Comparison of ENCODE assay signal across 1 cellular context in the genomic region with DNA sequence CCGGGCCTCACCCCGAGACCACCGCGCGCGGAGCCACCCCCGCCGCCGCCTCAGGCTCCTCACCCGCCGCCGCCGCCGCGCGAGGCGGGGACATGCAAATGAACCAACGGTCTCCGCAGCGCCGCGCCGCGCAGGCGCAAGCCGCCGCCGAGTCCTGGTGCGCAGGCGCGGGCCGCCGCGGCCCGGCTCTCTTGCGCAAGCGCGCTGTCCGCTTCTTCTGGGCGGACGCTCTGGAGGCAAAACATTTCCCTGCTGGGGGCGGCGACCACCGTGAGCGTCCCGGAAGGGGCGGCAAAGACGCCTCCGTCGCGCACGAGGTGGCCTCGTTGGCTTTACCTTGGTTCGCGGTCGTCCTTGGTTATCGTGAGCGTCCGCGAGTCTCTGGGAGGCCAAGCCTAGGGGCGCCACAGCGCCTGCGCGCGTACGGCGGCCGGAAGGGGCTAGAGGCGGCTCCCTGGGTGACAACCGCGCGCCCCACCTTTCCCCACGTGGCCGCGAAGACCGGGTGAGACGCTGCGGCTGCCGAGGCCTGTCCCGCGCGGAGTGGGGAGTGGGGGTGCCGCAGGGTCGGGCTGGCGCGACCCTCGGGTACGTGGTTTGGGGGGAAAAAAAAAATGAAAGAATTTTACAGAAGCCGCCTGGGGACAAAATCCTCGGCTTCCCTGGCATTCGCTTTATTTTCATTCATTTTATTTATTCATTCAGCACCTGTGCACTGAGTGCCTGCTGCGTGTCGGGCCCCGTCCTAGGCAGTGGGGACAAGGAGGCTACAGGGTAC.
TF ChIP-seq lines count a peak whose summit lies in the region.

A gene (plus strand): TSS at position 178 of the 778 bp plus-strand sequence. CDS start 607 bp downstream, outside the sequence.
A gene (minus strand): TSS at position 92 of the 778 bp plus-strand sequence. CDS start 2,446 bp downstream, outside the sequence.

TF ChIP-seq in Ishikawa, 13 proteins besides CTCF, POLR2A, EP300 and RAD21 (continued from another document):
- TF ChIP-seq, protein P1, sequence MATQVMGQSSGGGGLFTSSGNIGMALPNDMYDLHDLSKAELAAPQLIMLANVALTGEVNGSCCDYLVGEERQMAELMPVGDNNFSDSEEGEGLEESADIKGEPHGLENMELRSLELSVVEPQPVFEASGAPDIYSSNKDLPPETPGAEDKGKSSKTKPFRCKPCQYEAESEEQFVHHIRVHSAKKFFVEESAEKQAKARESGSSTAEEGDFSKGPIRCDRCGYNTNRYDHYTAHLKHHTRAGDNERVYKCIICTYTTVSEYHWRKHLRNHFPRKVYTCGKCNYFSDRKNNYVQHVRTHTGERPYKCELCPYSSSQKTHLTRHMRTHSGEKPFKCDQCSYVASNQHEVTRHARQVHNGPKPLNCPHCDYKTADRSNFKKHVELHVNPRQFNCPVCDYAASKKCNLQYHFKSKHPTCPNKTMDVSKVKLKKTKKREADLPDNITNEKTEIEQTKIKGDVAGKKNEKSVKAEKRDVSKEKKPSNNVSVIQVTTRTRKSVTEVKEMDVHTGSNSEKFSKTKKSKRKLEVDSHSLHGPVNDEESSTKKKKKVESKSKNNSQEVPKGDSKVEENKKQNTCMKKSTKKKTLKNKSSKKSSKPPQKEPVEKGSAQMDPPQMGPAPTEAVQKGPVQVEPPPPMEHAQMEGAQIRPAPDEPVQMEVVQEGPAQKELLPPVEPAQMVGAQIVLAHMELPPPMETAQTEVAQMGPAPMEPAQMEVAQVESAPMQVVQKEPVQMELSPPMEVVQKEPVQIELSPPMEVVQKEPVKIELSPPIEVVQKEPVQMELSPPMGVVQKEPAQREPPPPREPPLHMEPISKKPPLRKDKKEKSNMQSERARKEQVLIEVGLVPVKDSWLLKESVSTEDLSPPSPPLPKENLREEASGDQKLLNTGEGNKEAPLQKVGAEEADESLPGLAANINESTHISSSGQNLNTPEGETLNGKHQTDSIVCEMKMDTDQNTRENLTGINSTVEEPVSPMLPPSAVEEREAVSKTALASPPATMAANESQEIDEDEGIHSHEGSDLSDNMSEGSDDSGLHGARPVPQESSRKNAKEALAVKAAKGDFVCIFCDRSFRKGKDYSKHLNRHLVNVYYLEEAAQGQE (IDR thresholded peaks at IDR 0.05; ENCODE audit: low read depth): no peak
TF ChIP-seq in Ishikawa: peak in this region for 9.
